Comparison of ENCODE assay signal across 10 cellular contexts in genomic region chr16:80806957-80807356, GRCh38. TPM values are rescaled to one million over a fixed set of nuclear protein-coding genes. Genes with fewer than 3 reads are reported as not detected.
A peak's percentile ranks its signal among the peaks of the same experiment; 100 is the strongest.
DNase-seq lines count a peak whose midpoint lies in the region; ATAC-seq and TF ChIP-seq lines count a peak whose summit lies in the region.
"Had no signal": no experiment of that assay in that cellular context is flagged by ENCODE, and none has a peak within 500 bp of the region (broad histone marks: within the 10 kb centered on the region; RNA-seq: fewer than 3 reads in every experiment).

No MANE protein-coding gene starts in this region.

- no peak overlapping the region for H3K23ac ChIP-seq in IMR-90 (ENCODE audit: low read depth, low read length)

- POLR2A ChIA-PET in IMR-90 (lab: Charles Lee; ENCODE audit: unreplicated experiment): no interaction called here
- POLR2A ChIA-PET in activated CD4-positive, alpha-beta memory T cell treated with anti-CD3 and anti-CD28 coated beads, Interleukin-2, amount 10 ng/mL, durations not matched to agents 7 days and 5 days (lab: Charles Lee): interaction anchor here (1.3 to 1.9 kb wide), 8 partner anchors 9 to 280 kb away, joined by 3 to 13 read pairs (median 5); no protein-coding TSS in a partner anchor

- in situ Hi-C loops in IMR-90 (cut with MboI; ENCODE audit: low sequenced_read_pairs): loop anchor here (25.0 kb wide), 1 partner anchor 270 kb away; the partner anchor contains the start of gene DYNLRB2

- peaks cover 0 to 10% of the 10 kb centered on the region in 2 experiments; a peak in 1 of 4 replicates for H3K79me1 ChIP-seq in IMR-90 (ENCODE audit: low read depth in 1 of 2, low read length in 2 of 2)

- TF ChIP-seq CTCF in IMR-90 (conservative IDR thresholded peaks at IDR 0.05; ENCODE audit: low read depth, low read length) (no peak), fibroblast of mammary gland (conservative IDR thresholded peaks at IDR 0.05; ENCODE audit: control insufficient read depth, insufficient read depth, low read depth, low read length) (no peak)

- no peak overlapping the region; the same call in 1 of the 2 replicates for H2AK5ac ChIP-seq in IMR-90 (ENCODE audit: low read depth, low read length)

- H2BK5ac ChIP-seq in IMR-90 (ENCODE audit: low read depth, low read length, poor library complexity, severe bottlenecking): peak overlapping the region; percentile 8

- no peak for ATAC-seq in IMR-90 (ENCODE audit: low read depth)
- ATAC-seq in HG02588 (IDR thresholded peaks at IDR 0.05; ENCODE audit: unreplicated experiment): no peak

- H2BK120ac ChIP-seq in IMR-90 (ENCODE audit: low read depth, low read length): peak overlapping the region; percentile 61; the same call in 1 of the 2 replicates

- no peak overlapping the region for H4K5ac ChIP-seq in IMR-90 (ENCODE audit: low read depth, low read length)

- no peaks in the 10 kb centered on the region for H3K27me3 ChIP-seq in IMR-90 (ENCODE audit: control insufficient read depth, insufficient read depth, low read length)
- H3K27me3 ChIP-seq: vagina had no signal

- intact Hi-C loops in IMR-90 (cut with micrococcal nuclease): no loop called here

- H3K4me2 ChIP-seq in IMR-90 (ENCODE audit: low read depth, low read length): peak overlapping the region; percentile 62; the same call in 1 of the 2 replicates

- H4K8ac ChIP-seq in IMR-90 (ENCODE audit: low read depth in 2 of 2, low read length in 2 of 2): peak overlapping the region in 1 of 2 experiments; percentile 71; a peak in 2 of 4 replicates

- H3K4me3 ChIP-seq in IMR-90 (ENCODE audit: insufficient read depth, low read depth, low read length) (no peak overlapping the region), fibroblast of mammary gland (ENCODE audit: control insufficient read depth, low read depth, low read length) (no peak overlapping the region)
- H3K4me3 ChIP-seq: vagina had no signal

- H2AK9ac ChIP-seq in IMR-90 (replicated peaks; ENCODE audit: low read depth, low read length, poor library complexity): peak overlapping the region; percentile 44

- no peaks in the 10 kb centered on the region; the same call in 1 of the 2 replicates for H3K4me1 ChIP-seq in IMR-90 (ENCODE audit: control insufficient read depth, insufficient read depth, low read length)
- H3K4me1 ChIP-seq: vagina had no signal

- H3K4me3 Mint-ChIP-seq in activated CD4-positive, alpha-beta memory T cell treated with anti-CD3 and anti-CD28 coated beads, Interleukin-2, amount 10 ng/mL, durations not matched to agents 7 days and 5 days: peak overlapping the region; percentile 40

- WGBS in IMR-90 (ENCODE audit: extremely low coverage in 2 of 2, insufficient read length in 1 of 2), 2 experiments: no CpG with 5 or more reads among the region's 4 CpGs

- TF ChIP-seq POLR2A in IMR-90 (IDR thresholded peaks at IDR 0.05; ENCODE audit: low read depth, low read length): no peak

- 0 out of 3 replicates have a peak overlapping the region, but pooled peaks have one; percentile 29 for H2BK15ac ChIP-seq in IMR-90 (ENCODE audit: low read depth, low read length)

- DNase-seq in IMR-90 (peak; percentile 69), fibroblast of mammary gland (ENCODE audit: low read depth) (peak; percentile 76), SHP77 (lab: John Stamatoyannopoulos, UW) (no peak), GF-D8 (lab: John Stamatoyannopoulos, UW) (no peak)
- DNase-seq in activated CD4-positive, alpha-beta memory T cell treated with anti-CD3 and anti-CD28 coated beads, Interleukin-2, amount 10 ng/mL, durations not matched to agents 7 days and 5 days: peak; percentile 80
- peak; percentile 24 for DNase-seq in stimulated activated CD8-positive, alpha-beta memory T cell treated with anti-CD3 and anti-CD28 coated beads, Interleukin-7, amount 100 ng/mL, for 24 hours (ENCODE audit: low read depth)
- DNase-seq: amygdala, midbrain had no signal

- peak overlapping the region; percentile 58 for H3K14ac ChIP-seq in IMR-90 (replicated peaks; ENCODE audit: low read depth, low read length)

- peaks cover 44% of the 10 kb centered on the region for H3K4me1 Mint-ChIP-seq in activated CD4-positive, alpha-beta memory T cell treated with anti-CD3 and anti-CD28 coated beads, Interleukin-2, amount 10 ng/mL, durations not matched to agents 7 days and 5 days

- H2AFZ ChIP-seq in IMR-90 (replicated peaks; ENCODE audit: low read length, poor library complexity): peak overlapping the region; percentile 70

- no peaks in the 10 kb centered on the region for H3K36me3 ChIP-seq in IMR-90 (ENCODE audit: control insufficient read depth, insufficient read depth, low read length)
- H3K36me3 ChIP-seq: vagina had no signal

- peaks cover 12% of the 10 kb centered on the region for H3K9me3 Mint-ChIP-seq in activated CD4-positive, alpha-beta memory T cell treated with anti-CD3 and anti-CD28 coated beads, Interleukin-2, amount 10 ng/mL, durations not matched to agents 7 days and 5 days

- H4K20me1 ChIP-seq in IMR-90 (ENCODE audit: insufficient read depth, low read length): no peaks in the 10 kb centered on the region

- no peak overlapping the region for H3K9ac ChIP-seq in IMR-90 (ENCODE audit: low read depth, low read length)

- TF ChIP-seq RAD21 in IMR-90 (IDR thresholded peaks at IDR 0.05; ENCODE audit: low read length): no peak

- H3K18ac ChIP-seq in IMR-90 (ENCODE audit: low read depth, low read length): no peak overlapping the region

- H3K9me3 ChIP-seq in IMR-90 (ENCODE audit: control insufficient read depth, insufficient read depth, low read length): no peaks in the 10 kb centered on the region
- H3K9me3 ChIP-seq: vagina had no signal

- H2BK20ac ChIP-seq in IMR-90 (ENCODE audit: low read depth, low read length): peak overlapping the region; percentile 77; the same call in 1 of the 2 replicates

- dilution Hi-C loops in IMR-90 (cut with HindIII; ENCODE audit: low sequenced_read_pairs, unreplicated experiment): no loop called here

- H3K27me3 Mint-ChIP-seq in activated CD4-positive, alpha-beta memory T cell treated with anti-CD3 and anti-CD28 coated beads, Interleukin-2, amount 10 ng/mL, durations not matched to agents 7 days and 5 days: no peaks in the 10 kb centered on the region

- H3K27ac ChIP-seq in IMR-90 (ENCODE audit: insufficient read depth, low read length): no peak overlapping the region
- H3K27ac ChIP-seq: vagina had no signal

- H4K91ac ChIP-seq in IMR-90 (ENCODE audit: insufficient read depth, low read depth, low read length): no peak overlapping the region

- peaks cover 21% of the 10 kb centered on the region for H3K36me3 Mint-ChIP-seq in activated CD4-positive, alpha-beta memory T cell treated with anti-CD3 and anti-CD28 coated beads, Interleukin-2, amount 10 ng/mL, durations not matched to agents 7 days and 5 days (ENCODE audit: low read depth)

- CTCF ChIA-PET in IMR-90 (lab: Yijun Ruan, JAX): no interaction called here
- CTCF ChIA-PET in activated CD4-positive, alpha-beta memory T cell treated with anti-CD3 and anti-CD28 coated beads, Interleukin-2, amount 10 ng/mL, durations not matched to agents 7 days and 5 days (lab: Charles Lee): interaction anchor here (0.8 to 3.2 kb wide), 5 partner anchors 13 to 280 kb away, joined by 3 to 25 read pairs (median 4); partner anchors contain the start of gene ATMIN

- no peak overlapping the region for H3K56ac ChIP-seq in IMR-90 (ENCODE audit: extremely low read depth, insufficient read depth, low read length)

- peaks cover 13% of the 10 kb centered on the region; the same call in 1 of the 2 replicates for H3K9me1 ChIP-seq in IMR-90 (ENCODE audit: insufficient read depth, low read length)

- no TSS peak for BruUV-seq in IMR-90 (replicated peaks; lab: Mats Ljungman, UMichigan)

- peak overlapping the region; percentile 92 for H3K27ac Mint-ChIP-seq in activated CD4-positive, alpha-beta memory T cell treated with anti-CD3 and anti-CD28 coated beads, Interleukin-2, amount 10 ng/mL, durations not matched to agents 7 days and 5 days

- peak overlapping the region; percentile 60; the same call in 1 of the 2 replicates for H3K4ac ChIP-seq in IMR-90 (ENCODE audit: low read depth, low read length)

TF ChIP-seq in IMR-90, 13 proteins besides CTCF, POLR2A, EP300 and RAD21:
- TF ChIP-seq CHD1 (IDR thresholded peaks at IDR 0.05; ENCODE audit: low read depth, low read length): no peak
- no peak for TF ChIP-seq ELK1 (IDR thresholded peaks at IDR 0.05; ENCODE audit: borderline replicate concordance, low read depth, low read length)
- no peak for TF ChIP-seq FOS (IDR thresholded peaks at IDR 0.05; ENCODE audit: low read depth, low read length)
- no peak for TF ChIP-seq MAZ (IDR thresholded peaks at IDR 0.05; ENCODE audit: borderline replicate concordance, low read depth, low read length)
- no peak for TF ChIP-seq BHLHE40 (IDR thresholded peaks at IDR 0.05; ENCODE audit: low read depth, low read length)
- TF ChIP-seq RCOR1 (IDR thresholded peaks at IDR 0.05; ENCODE audit: insufficient replicate concordance, low read length): no peak
- TF ChIP-seq, protein P1, sequence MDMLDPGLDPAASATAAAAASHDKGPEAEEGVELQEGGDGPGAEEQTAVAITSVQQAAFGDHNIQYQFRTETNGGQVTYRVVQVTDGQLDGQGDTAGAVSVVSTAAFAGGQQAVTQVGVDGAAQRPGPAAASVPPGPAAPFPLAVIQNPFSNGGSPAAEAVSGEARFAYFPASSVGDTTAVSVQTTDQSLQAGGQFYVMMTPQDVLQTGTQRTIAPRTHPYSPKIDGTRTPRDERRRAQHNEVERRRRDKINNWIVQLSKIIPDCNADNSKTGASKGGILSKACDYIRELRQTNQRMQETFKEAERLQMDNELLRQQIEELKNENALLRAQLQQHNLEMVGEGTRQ (IDR thresholded peaks at IDR 0.05; ENCODE audit: low read depth, low read length): no peak
- no peak for TF ChIP-seq CEBPB (IDR thresholded peaks at IDR 0.05; ENCODE audit: low read depth, low read length)

RNA-seq across cellular contexts. Expression of gene CDYL2, which starts 2.6 kb away (rescaled TPM):
- total RNA-seq in IMR-90 (2012; rRNA removed): 3.9 and 4.4 TPM in 2 replicates
- polyA plus RNA-seq in IMR-90 (2012; rRNA removed): 0.93 and 1.2 TPM in 2 replicates
- 0.40 and 0.66 TPM in 2 replicates for polyA plus RNA-seq in IMR-90 (2012; cell fraction: cytosol; rRNA removed)
- 0.91 and 1.8 TPM in 2 replicates for polyA plus RNA-seq in IMR-90 (2012; cell fraction: nucleus; rRNA removed; ENCODE audit: low replicate concordance)
- 10 to 100 TPM; 54.6 to 60.2 TPM for total RNA-seq in activated CD4-positive, alpha-beta memory T cell treated with anti-CD3 and anti-CD28 coated beads, Interleukin-2, amount 10 ng/mL, durations not matched to agents 7 days and 5 days

Comparison
In these comparisons a context has a peak if more than half of its experiments do, and no peak if none do; other contexts are left out.
1. DNase-seq: peak in IMR-90 (single experiment), activated CD4-positive, alpha-beta memory T cell treated with anti-CD3 and anti-CD28 coated beads, Interleukin-2, amount 10 ng/mL, durations not matched to agents 7 days and 5 days (single experiment), fibroblast of mammary gland (single experiment) and stimulated activated CD8-positive, alpha-beta memory T cell treated with anti-CD3 and anti-CD28 coated beads, Interleukin-7, amount 100 ng/mL, for 24 hours (single experiment); none in SHP77 (0 of 2) and GF-D8 (single experiment).
2. RNA of gene CDYL2, which starts 2.6 kb away (total RNA-seq): 54.6 to 60.2 TPM in activated CD4-positive, alpha-beta memory T cell treated with anti-CD3 and anti-CD28 coated beads, Interleukin-2, amount 10 ng/mL, durations not matched to agents 7 days and 5 days; 3.9 to 4.4 TPM in IMR-90; every median in the first group is over 10 times any median in the second.